ENCODE assay signal across 2 cellular contexts in the genomic region with DNA sequence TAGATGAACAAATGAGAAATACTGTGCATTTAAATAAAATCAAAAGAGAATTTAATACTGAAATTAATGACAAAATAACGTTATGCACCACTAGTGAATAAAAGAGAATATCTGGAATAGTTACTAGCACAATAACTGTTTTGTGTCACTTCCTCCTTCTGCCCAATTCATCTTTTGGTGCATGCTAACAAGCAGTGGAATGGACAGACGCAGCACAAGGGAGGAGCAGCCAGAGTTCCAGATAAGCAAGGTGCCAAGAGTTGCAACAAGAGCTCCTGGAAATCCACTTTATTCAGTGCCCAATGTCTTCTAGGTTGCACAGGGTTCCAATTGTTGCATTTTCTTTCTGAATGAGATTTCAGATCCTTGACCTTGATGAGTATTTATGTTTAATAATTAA.
TF ChIP-seq lines count a peak whose summit lies in the region.

No MANE protein-coding gene starts in this region.

TF ChIP-seq in HepG2, 621 proteins besides CTCF, POLR2A, EP300 and RAD21:
- TF ChIP-seq FOXO4 (CRISPR knock-in tag; conservative IDR thresholded peaks at IDR 0.05) (no peak), PHB2 (IDR thresholded peaks at IDR 0.05; ENCODE audit: partially characterized antibody) (no peak), SNRNP70 (IDR thresholded peaks at IDR 0.05; ENCODE audit: low read depth, low read length) (no peak), ZKSCAN5 (CRISPR knock-in tag; IDR thresholded peaks at IDR 0.05) (no peak), ZNF841 (CRISPR knock-in tag; IDR thresholded peaks at IDR 0.05; ENCODE audit: borderline replicate concordance) (no peak), PHF5A (CRISPR knock-in tag; IDR thresholded peaks at IDR 0.05; ENCODE audit: low read depth, unreplicated experiment) (no peak), ZBTB42 (CRISPR knock-in tag; IDR thresholded peaks at IDR 0.05) (no peak), HNRNPK (IDR thresholded peaks at IDR 0.05; ENCODE audit: low read depth, low read length, poor library complexity, severe bottlenecking) (no peak), ZNF446 (CRISPR knock-in tag; IDR thresholded peaks at IDR 0.05) (no peak), ARNT2 (CRISPR knock-in tag; IDR thresholded peaks at IDR 0.05; ENCODE audit: low read depth) (no peak), ZNF12 (CRISPR knock-in tag; IDR thresholded peaks at IDR 0.05) (no peak), FOSL1 (CRISPR knock-in tag; IDR thresholded peaks at IDR 0.05; ENCODE audit: borderline replicate concordance) (no peak), ZNF512 (CRISPR knock-in tag; IDR thresholded peaks at IDR 0.05) (no peak), HNRNPL (IDR thresholded peaks at IDR 0.05; ENCODE audit: low read depth, low read length) (no peak), ZNF550 (CRISPR knock-in tag; IDR thresholded peaks at IDR 0.05; ENCODE audit: borderline replicate concordance) (no peak), RARG (CRISPR knock-in tag; IDR thresholded peaks at IDR 0.05; ENCODE audit: low read depth) (no peak), MXD4 (CRISPR knock-in tag; IDR thresholded peaks at IDR 0.05) (no peak)

TF ChIP-seq in K562, 482 proteins besides CTCF, POLR2A, EP300 and RAD21:
- TF ChIP-seq ZNF766 (CRISPR knock-in tag; conservative IDR thresholded peaks at IDR 0.05) (no peak), SPI1 (IDR thresholded peaks at IDR 0.05; ENCODE audit: borderline replicate concordance, low read depth, low read length) (peak; percentile 53; the same call in 1 of the 2 replicates)
TF ChIP-seq in K562: peak in this region for 1.
